Comparison of ENCODE assay signal across 31 cellular contexts in the genomic region with DNA sequence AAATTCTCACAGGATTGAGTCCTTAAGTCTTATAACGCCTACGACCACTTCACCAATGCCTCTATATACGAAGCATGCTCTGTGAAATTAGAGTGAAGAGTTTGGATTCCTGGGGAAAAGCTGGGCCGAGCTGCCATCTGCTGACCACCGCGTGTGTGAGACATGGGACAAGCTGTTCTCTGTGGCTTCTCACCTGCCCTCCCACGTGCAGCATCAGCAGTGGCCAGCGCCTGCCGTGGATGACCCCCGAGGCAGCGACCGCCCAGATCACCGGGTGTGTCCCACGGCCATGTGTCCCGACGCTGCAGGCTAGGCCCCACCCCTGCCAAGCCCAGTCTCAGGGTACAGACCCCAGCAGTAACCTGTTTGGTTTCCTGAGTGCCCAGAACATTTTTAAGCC.
"Had no signal": no experiment of that assay in that cellular context is flagged by ENCODE, and none has a peak within 500 bp of the region (broad histone marks: within the 10 kb centered on the region; RNA-seq: fewer than 3 reads in every experiment).

No MANE protein-coding gene starts in this region.

- H3K4me1 ChIP-seq: Peyer's patch, SJSA1 had no signal

- H3K9me3 ChIP-seq: MG63, Peyer's patch, SJSA1, SK-N-SH had no signal

- H3K27ac ChIP-seq: PC-9, Peyer's patch, SJSA1 had no signal

- H3K4me3 ChIP-seq: MG63, PC-9, Peyer's patch, SJSA1 had no signal

- DNase-seq: Kasumi-1, MG63, NCI-H1048, NCI-H1092 treated with DMSO at 0.1 percent for 48 hours, NCI-H1105 treated with DMSO at 0.1 percent for 48 hours, NCI-H1417, NCI-H1436, NCI-H146, NCI-H1694, NCI-H187, NCI-H1930, NCI-H2029 treated with DMSO at 0.1 percent for 48 hours, NCI-H2081 treated with DMSO at 0.1 percent for 48 hours, NCI-H2107, NCI-H2171, NCI-H226, NCI-H446 treated with DMSO at 0.1 percent for 48 hours, NCI-H510A, NCI-H524, NCI-H526, NCI-H69, NCI-H748 treated with DMSO at 0.1 percent for 48 hours, PC-9, Peyer's patch, Right ventricle myocardium superior, RPMI8226, SHP77 treated with DMSO at 0.1 percent for 48 hours, SK-N-SH, SW 1271, T-helper 1 cell had no signal

- H3K27me3 ChIP-seq: MG63, Peyer's patch, SJSA1 had no signal
